ENCODE assay signal across 8 cellular contexts in genomic region chr4:70994069-70994366, GRCh38. TPM values are rescaled to one million over a fixed set of nuclear protein-coding genes. Genes with fewer than 3 reads are reported as not detected.
DNase-seq lines count a peak whose midpoint lies in the region; ATAC-seq, FAIRE-seq and TF ChIP-seq lines count a peak whose summit lies in the region.

No MANE protein-coding gene starts in this region.

- no peak for FAIRE-seq in HepG2 (lab: Jason Lieb, UNC)

- BruUV-seq in HepG2 (replicated peaks; lab: Mats Ljungman, UMichigan), result TSS peak; percentile 58

- intact Hi-C loops in HepG2 (cut with micrococcal nuclease; ENCODE audit: unreplicated experiment), result loop anchor here (2.0 to 10.0 kb wide), 3 partner anchors 23 to 289 kb away; partner anchors contain the start of gene GRSF1

- POLR2A ChIA-PET in activated naive CD8-positive, alpha-beta T cell treated with anti-CD3 and anti-CD28 coated beads, Interleukin-2, amount 10 ng/mL, durations not matched to agents 7 days and 5 days (lab: Charles Lee), result interaction anchor here (0.5 to 5.0 kb wide), 11 partner anchors 10 to 317 kb away, joined by 3 to 48 read pairs (median 5); partner anchors contain the start of genes GRSF1 and MOB1B
- POLR2A ChIA-PET in HepG2 (lab: Yijun Ruan, JAX), result interaction anchor here (0.7 to 2.4 kb wide), 9 partner anchors 9 to 297 kb away, joined by 3 to 18 read pairs (median 3); partner anchors contain the start of genes GRSF1 and MOB1B

- H4K20me1 ChIP-seq in HepG2 (ENCODE audit: insufficient read depth, low read length), result no peaks in the 10 kb centered on the region; the same call in 1 of the 2 replicates

- H3K27me3 Mint-ChIP-seq in activated T-cell treated with anti-CD3 and anti-CD28 coated beads, Interleukin-2, amount 50 U/mL, for 72 hours (ENCODE audit: low read depth), result no peaks in the 10 kb centered on the region
- H3K27me3 Mint-ChIP-seq in activated naive CD8-positive, alpha-beta T cell treated with anti-CD3 and anti-CD28 coated beads, Interleukin-2, amount 10 ng/mL, durations not matched to agents 7 days and 5 days, result no peaks in the 10 kb centered on the region

- CTCF ChIA-PET in HepG2 (lab: Yijun Ruan, JAX; ENCODE audit: low intra/inter-chr PET ratio, low total read pairs), result no interaction called here

- H3K4me2 ChIP-seq in HepG2 (ENCODE audit: low read depth, low read length), result peak overlapping the region; percentile 97

- H3K27ac ChIP-seq in HepG2 (ENCODE audit: extremely low read length, insufficient read depth, low read length) (peak overlapping the region; percentile 83), tibial nerve (peak overlapping the region; percentile 81 to 91 (median 88))

- TF ChIP-seq RAD21 in HepG2 (CRISPR knock-in tag; IDR thresholded peaks at IDR 0.05), result no peak

- TF ChIP-seq CTCF in HepG2 (CRISPR knock-in tag; IDR thresholded peaks at IDR 0.05), result no peak
- TF ChIP-seq CTCF in tibial nerve (IDR thresholded peaks at IDR 0.05), result no peak

- H3K4me1 ChIP-seq in HepG2 (ENCODE audit: insufficient read depth, low read length) (peaks cover 43% of the 10 kb centered on the region), tibial nerve (peaks cover 0 to 43% (median 2%) of the 10 kb centered on the region in 4 donors)

- H3K9me3 Mint-ChIP-seq in activated T-cell treated with anti-CD3 and anti-CD28 coated beads, Interleukin-2, amount 50 U/mL, for 72 hours, result no peaks in the 10 kb centered on the region
- H3K9me3 Mint-ChIP-seq in activated naive CD8-positive, alpha-beta T cell treated with anti-CD3 and anti-CD28 coated beads, Interleukin-2, amount 10 ng/mL, durations not matched to agents 7 days and 5 days, result no peaks in the 10 kb centered on the region

- H3K36me3 ChIP-seq in HepG2 (replicated peaks in 1 of 2; ENCODE audit: control insufficient read depth in 1 of 2, insufficient read depth in 2 of 2, low read length in 2 of 2), result no peaks in the 10 kb centered on the region; a peak in 1 of 5 replicates
- peaks cover 0 to 10% (median 0%) of the 10 kb centered on the region in 3 donors for H3K36me3 ChIP-seq in tibial nerve

- ATAC-seq in activated T-cell treated with anti-CD3 and anti-CD28 coated beads, Interleukin-2, amount 50 U/mL, for 72 hours (replicated peaks in 1 of 2), result no peak
- no peak for ATAC-seq in activated naive CD8-positive, alpha-beta T cell treated with anti-CD3 and anti-CD28 coated beads, Interleukin-2, amount 10 ng/mL, durations not matched to agents 7 days and 5 days (ENCODE audit: low read depth)
- ATAC-seq in HepG2, result peak; percentile 55
- ATAC-seq in GM21367 (IDR thresholded peaks at IDR 0.05; ENCODE audit: unreplicated experiment), result no peak
- ATAC-seq in GM21723 (IDR thresholded peaks at IDR 0.05; ENCODE audit: unreplicated experiment), result no peak
- no peak for ATAC-seq in GM19455 (IDR thresholded peaks at IDR 0.05; ENCODE audit: unreplicated experiment)

- no peak overlapping the region for H2AFZ ChIP-seq in HepG2 (ENCODE audit: low read length)

- no peak for TF ChIP-seq POLR2A in HepG2 (IDR thresholded peaks at IDR 0.05; ENCODE audit: insufficient read depth in 1 of 2, low read depth in 2 of 2, low read length in 2 of 2)
- TF ChIP-seq POLR2A in tibial nerve (IDR thresholded peaks at IDR 0.05), result no peak

- in situ Hi-C loops in HepG2 (cut with HindIII; ENCODE audit: extremely low pct_ligation_motif_present, low pct_unique_long_range_greater_than_20kb), result loop anchor here (10.0 kb wide), 1 partner anchor 149 kb away; no protein-coding TSS in a partner anchor

- TF ChIP-seq EP300 in HepG2 (IDR thresholded peaks at IDR 0.05; ENCODE audit: low read depth in 2 of 2, low read length in 2 of 2), result no peak
- TF ChIP-seq EP300 in HepG2 (CRISPR knock-in tag; IDR thresholded peaks at IDR 0.05; ENCODE audit: borderline replicate concordance), result no peak
- TF ChIP-seq EP300 in tibial nerve (IDR thresholded peaks at IDR 0.05), result no peak

- H3K27ac Mint-ChIP-seq in activated T-cell treated with anti-CD3 and anti-CD28 coated beads, Interleukin-2, amount 50 U/mL, for 72 hours, result peak overlapping the region; percentile 94
- H3K27ac Mint-ChIP-seq in activated naive CD8-positive, alpha-beta T cell treated with anti-CD3 and anti-CD28 coated beads, Interleukin-2, amount 10 ng/mL, durations not matched to agents 7 days and 5 days, result peak overlapping the region; percentile 92

- peak overlapping the region; percentile 84 to 96 for H3K4me3 Mint-ChIP-seq in activated T-cell treated with anti-CD3 and anti-CD28 coated beads, Interleukin-2, amount 50 U/mL, for 72 hours
- peak overlapping the region; percentile 99 for H3K4me3 Mint-ChIP-seq in activated naive CD8-positive, alpha-beta T cell treated with anti-CD3 and anti-CD28 coated beads, Interleukin-2, amount 10 ng/mL, durations not matched to agents 7 days and 5 days

- H3K79me2 ChIP-seq in HepG2 (ENCODE audit: insufficient read depth, low read length), result peaks cover 39% of the 10 kb centered on the region

- peaks cover 43% of the 10 kb centered on the region for H3K4me1 Mint-ChIP-seq in activated T-cell treated with anti-CD3 and anti-CD28 coated beads, Interleukin-2, amount 50 U/mL, for 72 hours (ENCODE audit: low read depth)
- H3K4me1 Mint-ChIP-seq in activated naive CD8-positive, alpha-beta T cell treated with anti-CD3 and anti-CD28 coated beads, Interleukin-2, amount 10 ng/mL, durations not matched to agents 7 days and 5 days, result peaks cover 35% of the 10 kb centered on the region

- H3K36me3 Mint-ChIP-seq in activated T-cell treated with anti-CD3 and anti-CD28 coated beads, Interleukin-2, amount 50 U/mL, for 72 hours (ENCODE audit: insufficient read depth in 2 of 2), result peaks cover 4 to 12% of the 10 kb centered on the region in 2 donors
- H3K36me3 Mint-ChIP-seq in activated naive CD8-positive, alpha-beta T cell treated with anti-CD3 and anti-CD28 coated beads, Interleukin-2, amount 10 ng/mL, durations not matched to agents 7 days and 5 days, result peaks cover 33% of the 10 kb centered on the region

- WGBS in HepG2 (ENCODE audit: low lambda C conversion rate), result 0% methylated on average over 9 of the region's 11 CpGs
- 1 to 3% methylated on average over 11 of the region's 11 CpGs for WGBS in tibial nerve, 2 donors

- no peaks in the 10 kb centered on the region for H3K27me3 ChIP-seq in HepG2 (ENCODE audit: control insufficient read depth in 1 of 2, insufficient read depth in 2 of 2, low read length in 2 of 2)
- no peaks in the 10 kb centered on the region for H3K27me3 ChIP-seq in tibial nerve

- peak overlapping the region; percentile 67 to 92 (median 89) for H3K4me3 ChIP-seq in HepG2 (replicated peaks in 1 of 3; ENCODE audit: insufficient read depth in 1 of 3, low read depth in 2 of 3, low read length in 3 of 3)
- H3K4me3 ChIP-seq in tibial nerve, result peak overlapping the region; percentile 48 to 77 (median 64)

- H3K9ac ChIP-seq in HepG2 (ENCODE audit: insufficient read depth, low read depth, low read length), result peak overlapping the region; percentile 81

- H3K9me3 ChIP-seq in HepG2 (ENCODE audit: low read length) (no peaks in the 10 kb centered on the region), tibial nerve (no peaks in the 10 kb centered on the region)

- no peak for DNase-seq in activated T-cell treated with anti-CD3 and anti-CD28 coated beads, Interleukin-2, amount 50 U/mL, for 72 hours
- DNase-seq in activated T-cell treated with anti-CD3 and anti-CD28 coated beads, Interleukin-2, amount 50 U/mL, for 1 hour, result no peak
- DNase-seq in activated naive CD8-positive, alpha-beta T cell treated with anti-CD3 and anti-CD28 coated beads, Interleukin-2, amount 10 ng/mL, durations not matched to agents 7 days and 5 days, result no peak
- DNase-seq in HepG2 (ENCODE audit: low spot score) (peak; percentile 15), tibial nerve (ENCODE audit: low spot score in 2 of 2) (no peak)

TF ChIP-seq in HepG2, 621 proteins besides CTCF, POLR2A, EP300 and RAD21 (continues in another document):
- TF ChIP-seq NR2F2 (IDR thresholded peaks at IDR 0.05; ENCODE audit: borderline replicate concordance, low read depth), result peak; percentile 5; the same call in 1 of the 2 replicates
- no peak for TF ChIP-seq KLF13 (CRISPR knock-in tag; IDR thresholded peaks at IDR 0.05)
- 0 out of 2 replicates have a peak, but pooled peaks have one; percentile 3 for TF ChIP-seq ZNF563 (CRISPR knock-in tag; IDR thresholded peaks at IDR 0.05)
- TF ChIP-seq ZNF138 (CRISPR knock-in tag; IDR thresholded peaks at IDR 0.05; ENCODE audit: low read depth), result 0 out of 2 replicates have a peak, but pooled peaks have one; percentile 3

RNA-seq across cellular contexts. Expression of gene DCK, which starts 0.6 kb away (rescaled TPM):
- total RNA-seq in activated T-cell treated with anti-CD3 and anti-CD28 coated beads, Interleukin-2, amount 50 U/mL, for 72 hours, result 10 to 100 TPM; 36.6 to 45.4 TPM
- total RNA-seq in activated naive CD8-positive, alpha-beta T cell treated with anti-CD3 and anti-CD28 coated beads, Interleukin-2, amount 10 ng/mL, durations not matched to agents 7 days and 5 days, result 10 to 100 TPM; 67.4 to 71.6 TPM
- 21.8 and 33.5 TPM in 2 replicates for total RNA-seq in HepG2 (2016; rRNA removed; fragmentation: Illumina TruSeq; extraction: Trizol)
- total RNA-seq in HepG2 (2016; cell fraction: cytosol; rRNA removed; fragmentation: Illumina TruSeq; extraction: Trizol; ENCODE audit: low read depth), result 3.2 and 3.3 TPM in 2 replicates
- total RNA-seq in HepG2 (2016; cell fraction: insoluble cytoplasmic fraction; rRNA removed; fragmentation: Illumina TruSeq; extraction: Trizol), result 22.5 and 31.3 TPM in 2 replicates
- 12.4 and 13.6 TPM in 2 replicates for total RNA-seq in HepG2 (2016; cell fraction: membrane; rRNA removed; fragmentation: Illumina TruSeq; extraction: Trizol)
- 13.0 and 17.9 TPM in 2 replicates for total RNA-seq in HepG2 (2016; cell fraction: nucleus; rRNA removed; fragmentation: Illumina TruSeq; extraction: Trizol)
- polyA plus RNA-seq in HepG2 (2011; rRNA removed), result 3.3 and 5.7 TPM in 2 replicates
- 2.4 and 3.3 TPM in 2 replicates for polyA plus RNA-seq in HepG2 (2011; cell fraction: cytosol; rRNA removed)
- 1.6 and 2.1 TPM in 2 replicates for polyA plus RNA-seq in HepG2 (2011; cell fraction: nucleus; rRNA removed)
- 5.4 and 10.5 TPM in 2 replicates for polyA plus RNA-seq in HepG2 (2012)
- 2.2 and 2.3 TPM in 2 replicates for polyA plus RNA-seq in HepG2 (2016; cell fraction: cytosol; fragmentation: Illumina TruSeq; extraction: Trizol; ENCODE audit: low read depth)
- polyA plus RNA-seq in HepG2 (2016; cell fraction: insoluble cytoplasmic fraction; fragmentation: Illumina TruSeq; extraction: Trizol; ENCODE audit: low read depth), result 34.0 and 37.2 TPM in 2 replicates
- 7.5 and 8.5 TPM in 2 replicates for polyA plus RNA-seq in HepG2 (2016; cell fraction: membrane; fragmentation: Illumina TruSeq; extraction: Trizol; ENCODE audit: low read depth)
- polyA plus RNA-seq in HepG2 (2016; cell fraction: nucleus; fragmentation: Illumina TruSeq; extraction: Trizol; ENCODE audit: insufficient read depth, low read depth), result 16.6 and 18.1 TPM in 2 replicates
- polyA minus RNA-seq in HepG2 (2011; rRNA and poly(A)+ RNA removed; ENCODE audit: low replicate concordance), result 1.2 TPM in 2 replicates
- 4.8 TPM in 2 replicates for polyA minus RNA-seq in HepG2 (2011; cell fraction: cytosol; rRNA and poly(A)+ RNA removed)
- polyA minus RNA-seq in HepG2 (2011; cell fraction: nucleus; rRNA and poly(A)+ RNA removed), result 5.1 and 13.9 TPM in 2 replicates
- 10 to 100 TPM; 16.3 to 19.0 (median 18.3) TPM for total RNA-seq in tibial nerve
